ENCODE assay signal across 13 cellular contexts in the genomic region with DNA sequence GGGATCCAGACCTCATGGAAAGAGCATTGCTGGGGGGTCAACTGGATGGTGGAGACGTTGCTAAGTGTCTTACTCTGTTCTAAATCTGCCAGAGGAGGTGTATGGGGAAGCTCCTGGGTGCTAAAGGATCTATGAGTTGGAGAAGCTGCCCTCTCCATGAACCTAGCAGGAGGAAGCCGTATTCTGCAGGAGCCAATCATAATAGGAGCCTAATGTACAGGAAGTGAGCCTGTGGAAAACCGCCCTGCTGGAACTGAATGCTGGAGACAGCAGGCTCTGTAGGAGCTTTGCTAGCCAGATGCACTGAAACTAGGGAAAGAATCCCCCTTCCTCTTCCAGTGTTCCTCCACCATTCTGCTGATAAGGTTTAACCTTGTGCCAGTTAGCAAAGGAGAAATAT. TPM values are rescaled to one million over a fixed set of nuclear protein-coding genes. Genes with fewer than 3 reads are reported as not detected.
A peak's percentile ranks its signal among the peaks of the same experiment; 100 is the strongest.
DNase-seq lines count a peak whose midpoint lies in the region; ATAC-seq and TF ChIP-seq lines count a peak whose summit lies in the region.
"Had no signal": no experiment of that assay in that cellular context is flagged by ENCODE, and none has a peak within 500 bp of the region (broad histone marks: within the 10 kb centered on the region; RNA-seq: fewer than 3 reads in every experiment).

No MANE protein-coding gene starts in this region.

- no peaks in the 10 kb centered on the region for H3K27me3 ChIP-seq in osteoblast (ENCODE audit: insufficient read depth, low read length)
- no peaks in the 10 kb centered on the region for H3K27me3 ChIP-seq in HAP-1 (ENCODE audit: low read depth)

- no peaks in the 10 kb centered on the region for H3K9me3 Mint-ChIP-seq in T-helper 2 cell treated with Interferon-gamma antibody and Interleukin-4, amounts not matched to agents 5 μg/mL and 100 μg/mL, for 36 hours

- no peak overlapping the region for H2AFZ ChIP-seq in osteoblast (ENCODE audit: low read length)

- peaks cover 31% of the 10 kb centered on the region for H3K4me1 Mint-ChIP-seq in T-helper 2 cell treated with Interferon-gamma antibody and Interleukin-4, amounts not matched to agents 5 μg/mL and 100 μg/mL, for 36 hours (ENCODE audit: low read depth)

- peaks cover 9% of the 10 kb centered on the region for H3K4me1 ChIP-seq in osteoblast (ENCODE audit: insufficient read depth, low read length)
- no peaks in the 10 kb centered on the region for H3K4me1 ChIP-seq in HAP-1

- no peak overlapping the region for H3K4me3 Mint-ChIP-seq in T-helper 2 cell treated with Interferon-gamma antibody and Interleukin-4, amounts not matched to agents 5 μg/mL and 100 μg/mL, for 36 hours

- no peak overlapping the region for H3K4me3 ChIP-seq in fibroblast of pulmonary artery (replicated peaks; ENCODE audit: low read depth, low read length)
- no peak overlapping the region for H3K4me3 ChIP-seq in osteoblast (ENCODE audit: insufficient read depth, low read length)
- H3K4me3 ChIP-seq in HAP-1: no peak overlapping the region
- H3K4me3 ChIP-seq: SK-N-MC, skin epidermis had no signal

- no peaks in the 10 kb centered on the region for H3K27me3 Mint-ChIP-seq in T-helper 2 cell treated with Interferon-gamma antibody and Interleukin-4, amounts not matched to agents 5 μg/mL and 100 μg/mL, for 36 hours (ENCODE audit: low read depth)

- ATAC-seq in HG03025 (IDR thresholded peaks at IDR 0.05; ENCODE audit: low FRiP score, unreplicated experiment): no peak

- no peak overlapping the region for H3K27ac ChIP-seq in osteoblast (ENCODE audit: low read depth, low read length)
- H3K27ac ChIP-seq: SK-N-MC, skin epidermis had no signal

- H3K9me3 ChIP-seq in osteoblast (ENCODE audit: low read depth, low read length) (no peaks in the 10 kb centered on the region), HAP-1 (no peaks in the 10 kb centered on the region)

- in situ Hi-C loops in HAP-1 (cut with MboI; ENCODE audit: low sequenced_read_pairs): no loop called here
- in situ Hi-C loops in G401 (cut with HindIII; ENCODE audit: low sequenced_read_pairs): no loop called here

- peaks cover 10% of the 10 kb centered on the region for H4K20me1 ChIP-seq in osteoblast (ENCODE audit: insufficient read depth, low read length)

- peaks cover 38% of the 10 kb centered on the region for H3K36me3 Mint-ChIP-seq in T-helper 2 cell treated with Interferon-gamma antibody and Interleukin-4, amounts not matched to agents 5 μg/mL and 100 μg/mL, for 36 hours (ENCODE audit: low read depth)

- peaks cover 72% of the 10 kb centered on the region for H3K79me2 ChIP-seq in osteoblast (ENCODE audit: insufficient read depth, low read length)

- no peak for TF ChIP-seq CTCF in fibroblast of pulmonary artery (IDR thresholded peaks at IDR 0.05; ENCODE audit: low read length, missing control alignments)
- no peak for TF ChIP-seq CTCF in osteoblast (IDR thresholded peaks at IDR 0.05; ENCODE audit: extremely low read depth, low read depth, low read length)

- H3K4me2 ChIP-seq in osteoblast (ENCODE audit: insufficient read depth, low read length): no peak overlapping the region

- peaks cover 6% of the 10 kb centered on the region for H3K36me3 ChIP-seq in osteoblast (ENCODE audit: insufficient read depth, low read length)
- peaks cover 21% of the 10 kb centered on the region for H3K36me3 ChIP-seq in HAP-1 (replicated peaks)

- DNase-seq in T-helper 2 cell treated with Interferon-gamma antibody and Interleukin-4, amounts not matched to agents 5 μg/mL and 100 μg/mL, for 36 hours (ENCODE audit: low spot score): no peak
- no peak for DNase-seq in T-helper 2 cell
- DNase-seq in NCI-H69 (lab: John Stamatoyannopoulos, UW): peak; percentile 74
- DNase-seq in fibroblast of pulmonary artery (ENCODE audit: low read depth): peak; percentile 49
- DNase-seq in osteoblast (ENCODE audit: insufficient read length, low spot score, missing footprints): peak; percentile 42
- DNase-seq in HAP-1 (ENCODE audit: low spot score in 2 of 2): no peak
- no peak for DNase-seq in G401 (ENCODE audit: low spot score)
- DNase-seq: cerebellar nuclear complex, glutamatergic neuron had no signal

- peak overlapping the region; percentile 20 for H3K27ac Mint-ChIP-seq in T-helper 2 cell treated with Interferon-gamma antibody and Interleukin-4, amounts not matched to agents 5 μg/mL and 100 μg/mL, for 36 hours

RNA-seq across cellular contexts. Expression of gene CASP8AP2, which starts 10.9 kb away (rescaled TPM):
- 13.0 and 14.4 TPM in 2 replicates for total RNA-seq in osteoblast
- total RNA-seq in G401 (2014; rRNA removed; shearing (Covaris generic)): 9.9 and 19.2 TPM in 2 replicates

RNA-seq across cellular contexts. Expression of gene MDN1, which starts 20.9 kb away (rescaled TPM):
- total RNA-seq in osteoblast: 21.2 and 21.4 TPM in 2 replicates
- 12.4 and 12.7 TPM in 2 replicates for total RNA-seq in G401 (2014; rRNA removed; shearing (Covaris generic))

RNA-seq across cellular contexts. Expression of gene GJA10, which starts 53.7 kb away (rescaled TPM):
- total RNA-seq in osteoblast: not detected in 2 replicates
- not detected in 2 replicates for total RNA-seq in G401 (2014; rRNA removed; shearing (Covaris generic))
- total RNA-seq: HT1080 had no signal

Comparison
In these comparisons a context has a peak if more than half of its experiments do, and no peak if none do; other contexts are left out.
1. DNase-seq: peak in NCI-H69 (single experiment), fibroblast of pulmonary artery (single experiment) and osteoblast (single experiment); none in T-helper 2 cell treated with Interferon-gamma antibody and Interleukin-4, amounts not matched to agents 5 μg/mL and 100 μg/mL, for 36 hours (single experiment), T-helper 2 cell (0 of 5), HAP-1 (0 of 2) and G401 (single experiment).